Comparison of ENCODE assay signal across 15 cellular contexts in genomic region chr10:90993340-90993739, GRCh38.
DNase-seq lines count a peak whose midpoint lies in the region; ATAC-seq, FAIRE-seq and TF ChIP-seq lines count a peak whose summit lies in the region.
"Had no signal": no experiment of that assay in that cellular context is flagged by ENCODE, and none has a peak within 500 bp of the region (broad histone marks: within the 10 kb centered on the region; RNA-seq: fewer than 3 reads in every experiment).

No MANE protein-coding gene starts in this region.

- peak overlapping the region; percentile 94 for H2AFZ ChIP-seq in ACC112 (ENCODE audit: low read length, unreplicated experiment)
- H2AFZ ChIP-seq in astrocyte (ENCODE audit: low read depth, low read length): no peak overlapping the region

- H3K27me3 Mint-ChIP-seq in astrocyte (ENCODE audit: low read depth, unreplicated experiment): no peaks in the 10 kb centered on the region
- H3K27me3 Mint-ChIP-seq: memory B cell had no signal

- no peak overlapping the region for H3K4me2 ChIP-seq in astrocyte (ENCODE audit: low read length)

- TF ChIP-seq CTCF in astrocyte (IDR thresholded peaks at IDR 0.05; ENCODE audit: insufficient read depth, low read depth, low read length): no peak
- no peak for TF ChIP-seq CTCF in adrenal gland (IDR thresholded peaks at IDR 0.05)
- TF ChIP-seq CTCF in esophagus squamous epithelium (IDR thresholded peaks at IDR 0.05): no peak

- H3K27ac Mint-ChIP-seq in astrocyte (ENCODE audit: unreplicated experiment): no peak overlapping the region
- H3K27ac Mint-ChIP-seq: activated naive CD8-positive, alpha-beta T cell treated with anti-CD3 and anti-CD28 coated beads, Interleukin-2, amount 10 ng/mL, durations not matched to agents 7 days and 5 days had no signal

- no peak overlapping the region for H3K27ac ChIP-seq in ACC112 (ENCODE audit: low read depth, low read length)
- H3K27ac ChIP-seq in astrocyte (ENCODE audit: low read depth, low read length): no peak overlapping the region
- H3K27ac ChIP-seq in adrenal gland: no peak overlapping the region
- no peak overlapping the region for H3K27ac ChIP-seq in esophagus squamous epithelium

- no peak for FAIRE-seq in astrocyte (lab: Jason Lieb, UNC)
- FAIRE-seq: HepG2 had no signal

- H3K36me3 Mint-ChIP-seq in astrocyte (ENCODE audit: low read depth, unreplicated experiment): no peaks in the 10 kb centered on the region
- H3K36me3 Mint-ChIP-seq: activated naive CD8-positive, alpha-beta T cell treated with anti-CD3 and anti-CD28 coated beads, Interleukin-2, amount 10 ng/mL, durations not matched to agents 7 days and 5 days; memory B cell had no signal

- WGBS in adrenal gland, 4 donors: 50 to 71% (median 58%) methylated on average over 3 of the region's 3 CpGs
- 36 to 68% methylated on average over 3 of the region's 3 CpGs for WGBS in esophagus squamous epithelium, 2 donors

- no peaks in the 10 kb centered on the region for H4K20me1 ChIP-seq in astrocyte (ENCODE audit: insufficient read depth, low read length)

- H3K9me3 Mint-ChIP-seq in astrocyte (ENCODE audit: unreplicated experiment): no peaks in the 10 kb centered on the region
- H3K9me3 Mint-ChIP-seq: activated naive CD8-positive, alpha-beta T cell treated with anti-CD3 and anti-CD28 coated beads, Interleukin-2, amount 10 ng/mL, durations not matched to agents 7 days and 5 days; memory B cell had no signal

- H3K9me3 ChIP-seq in astrocyte (ENCODE audit: insufficient read depth, low read depth, low read length): peaks cover 2% of the 10 kb centered on the region
- peaks cover 0 to 8% (median 0%) of the 10 kb centered on the region in 3 donors for H3K9me3 ChIP-seq in adrenal gland (replicated peaks in 1 of 3)
- no peaks in the 10 kb centered on the region for H3K9me3 ChIP-seq in esophagus squamous epithelium

- TF ChIP-seq POLR2A in adrenal gland (IDR thresholded peaks at IDR 0.05) (no peak), esophagus squamous epithelium (IDR thresholded peaks at IDR 0.05) (no peak)

- H3K27me3 ChIP-seq in ACC112 (ENCODE audit: insufficient read depth, low read length): no peaks in the 10 kb centered on the region
- H3K27me3 ChIP-seq in astrocyte (ENCODE audit: insufficient read depth, low read length): no peaks in the 10 kb centered on the region
- no peaks in the 10 kb centered on the region for H3K27me3 ChIP-seq in H7 (ENCODE audit: control insufficient read depth, insufficient read depth, low read length)
- no peaks in the 10 kb centered on the region for H3K27me3 ChIP-seq in adrenal gland
- H3K27me3 ChIP-seq in esophagus squamous epithelium: no peaks in the 10 kb centered on the region

- H3K9ac ChIP-seq in astrocyte (ENCODE audit: low read length): no peak overlapping the region

- H3K36me3 ChIP-seq in ACC112 (ENCODE audit: insufficient read depth, low read length) (no peaks in the 10 kb centered on the region), astrocyte (ENCODE audit: insufficient read depth, low read length) (no peaks in the 10 kb centered on the region), H7 (replicated peaks; ENCODE audit: control insufficient read depth, insufficient read depth, low read length) (no peaks in the 10 kb centered on the region), adrenal gland (replicated peaks in 1 of 2) (no peaks in the 10 kb centered on the region), esophagus squamous epithelium (no peaks in the 10 kb centered on the region)

- H3K4me1 ChIP-seq in ACC112 (ENCODE audit: control insufficient read depth, insufficient read depth, low read length, unreplicated experiment) (peaks cover 12% of the 10 kb centered on the region), astrocyte (ENCODE audit: insufficient read depth, low read length) (no peaks in the 10 kb centered on the region), adrenal gland (replicated peaks in 1 of 2) (no peaks in the 10 kb centered on the region), esophagus squamous epithelium (no peaks in the 10 kb centered on the region)

- H3K4me3 Mint-ChIP-seq in astrocyte (ENCODE audit: unreplicated experiment): no peak overlapping the region
- H3K4me3 Mint-ChIP-seq: activated naive CD8-positive, alpha-beta T cell treated with anti-CD3 and anti-CD28 coated beads, Interleukin-2, amount 10 ng/mL, durations not matched to agents 7 days and 5 days had no signal

- peak; percentile 6 for DNase-seq in astrocyte (ENCODE audit: low read depth)
- no peak for DNase-seq in H7
- DNase-seq in adrenal gland: no peak
- no peak for DNase-seq in esophagus squamous epithelium (lab: John Stamatoyannopoulos, UW)
- DNase-seq: activated naive CD8-positive, alpha-beta T cell treated with anti-CD3 and anti-CD28 coated beads, Interleukin-2, amount 10 ng/mL, durations not matched to agents 7 days and 5 days; effector CD8-positive, alpha-beta T cell; hypothalamus; NCI-H2029 treated with DMSO at 0.1 percent for 48 hours; T-helper 2 cell had no signal

- ATAC-seq in GM18858 (IDR thresholded peaks at IDR 0.05; ENCODE audit: unreplicated experiment): peak; percentile 43
- peak; percentile 44 for ATAC-seq in HG03196 (IDR thresholded peaks at IDR 0.05; ENCODE audit: unreplicated experiment)
- no peak for ATAC-seq in GM21717 (IDR thresholded peaks at IDR 0.05; ENCODE audit: unreplicated experiment)
- ATAC-seq: HepG2 had no signal

- intact Hi-C loops in adrenal gland (cut with DNase I) (no loop called here), esophagus squamous epithelium (cut with DNase I) (no loop called here)

- H3K79me2 ChIP-seq in ACC112 (ENCODE audit: control insufficient read depth, insufficient read depth, low read length, unreplicated experiment) (no peaks in the 10 kb centered on the region), astrocyte (ENCODE audit: insufficient read depth, low read length) (no peaks in the 10 kb centered on the region)

- no peaks in the 10 kb centered on the region for H3K4me1 Mint-ChIP-seq in astrocyte (ENCODE audit: low read depth, unreplicated experiment)
- H3K4me1 Mint-ChIP-seq: activated naive CD8-positive, alpha-beta T cell treated with anti-CD3 and anti-CD28 coated beads, Interleukin-2, amount 10 ng/mL, durations not matched to agents 7 days and 5 days had no signal

- peak overlapping the region; percentile 66 for H3K4me3 ChIP-seq in ACC112 (ENCODE audit: low read depth, low read length)
- H3K4me3 ChIP-seq in astrocyte (ENCODE audit: insufficient read depth, low read depth, low read length): no peak overlapping the region
- H3K4me3 ChIP-seq in H7 (ENCODE audit: insufficient read depth, low read depth, low read length): no peak overlapping the region
- H3K4me3 ChIP-seq in adrenal gland: no peak overlapping the region
- H3K4me3 ChIP-seq in esophagus squamous epithelium: no peak overlapping the region
